34 cellular contexts compared by ENCODE assay signal in the genomic region with DNA sequence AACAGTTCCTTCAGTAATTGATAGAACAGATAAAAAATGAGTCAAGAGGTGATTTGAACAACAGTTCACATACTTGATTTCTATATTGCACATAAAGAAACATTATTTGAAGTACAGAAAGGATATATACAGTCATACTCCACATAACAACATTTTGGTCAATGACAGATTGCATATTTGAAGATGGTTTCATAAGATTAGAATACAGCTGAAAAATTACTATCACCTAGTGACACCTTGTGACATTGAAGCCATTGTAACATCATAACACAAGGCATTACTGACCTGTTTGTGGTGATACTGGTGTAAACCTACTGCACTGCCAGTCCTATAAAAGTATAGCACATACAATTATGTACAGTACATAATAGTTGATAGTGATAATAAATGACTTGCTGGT. TPM values are rescaled to one million over a fixed set of nuclear protein-coding genes. Genes with fewer than 3 reads are reported as not detected.
"Had no signal": no experiment of that assay in that cellular context is flagged by ENCODE, and none has a peak within 500 bp of the region (broad histone marks: within the 10 kb centered on the region; RNA-seq: fewer than 3 reads in every experiment).

No MANE protein-coding gene starts in this region.

- H3K9me3 Mint-ChIP-seq: activated CD4-positive, alpha-beta memory T cell treated with anti-CD3 and anti-CD28 coated beads for 36 hours; activated CD4-positive, alpha-beta T cell treated with anti-CD3 and anti-CD28 coated beads, Interleukin-2, amount 10 ng/mL, durations not matched to agents 24 days and 14 days; activated naive CD4-positive, alpha-beta T cell treated with anti-CD3 and anti-CD28 coated beads for 36 hours; activated naive CD8-positive, alpha-beta T cell treated with anti-CD3 and anti-CD28 coated beads for 36 hours; mesothelial cell of epicardium; naive B cell; nephron progenitor cell; stimulated activated memory B cell treated with anti-CD40 and anti-IgM and Interleukin-4, amounts not matched to agents 10 μg/mL and 1 μg/mL and 100 μg/mL, for 72 hours; stimulated activated naive CD8-positive, alpha-beta T cell treated with anti-CD3 and anti-CD28 coated beads, Interleukin-15, amount 100 ng/mL, for 72 hours; T-helper 1 cell treated with Interleukin-12 subunit alpha and Interleukin-12 subunit beta and Interleukin-4 antibody, amounts not matched to agents 30 μg/mL and 1 μg/mL, for 36 hours; type B pancreatic cell had no signal

- H3K4me3 ChIP-seq: adrenal gland, body of pancreas, cardiac muscle cell, colonic mucosa, gastroesophageal sphincter, hepatocyte, ovary, skin epidermis, uterus had no signal

- H3K4me1 Mint-ChIP-seq: mesothelial cell of epicardium; naive B cell; stimulated activated memory B cell treated with anti-CD40 and anti-IgM and Interleukin-4, amounts not matched to agents 10 μg/mL and 1 μg/mL and 100 μg/mL, for 72 hours; stimulated activated naive CD8-positive, alpha-beta T cell treated with anti-CD3 and anti-CD28 coated beads, Interleukin-15, amount 100 ng/mL, for 72 hours had no signal

- H3K27ac Mint-ChIP-seq: activated CD4-positive, alpha-beta memory T cell treated with anti-CD3 and anti-CD28 coated beads for 36 hours; activated CD4-positive, alpha-beta T cell treated with anti-CD3 and anti-CD28 coated beads, Interleukin-2, amount 10 ng/mL, durations not matched to agents 24 days and 14 days; activated naive CD4-positive, alpha-beta T cell treated with anti-CD3 and anti-CD28 coated beads for 36 hours; activated naive CD8-positive, alpha-beta T cell treated with anti-CD3 and anti-CD28 coated beads for 36 hours; mesothelial cell of epicardium; naive B cell; nephron progenitor cell; progenitor cell of endocrine pancreas; stimulated activated memory B cell treated with anti-CD40 and anti-IgM and Interleukin-4, amounts not matched to agents 10 μg/mL and 1 μg/mL and 100 μg/mL, for 72 hours; stimulated activated naive CD8-positive, alpha-beta T cell treated with anti-CD3 and anti-CD28 coated beads, Interleukin-15, amount 100 ng/mL, for 72 hours; T-helper 1 cell treated with Interleukin-12 subunit alpha and Interleukin-12 subunit beta and Interleukin-4 antibody, amounts not matched to agents 30 μg/mL and 1 μg/mL, for 36 hours; type B pancreatic cell had no signal

- H3K4me1 ChIP-seq: adrenal gland, body of pancreas, colonic mucosa, gastroesophageal sphincter, uterus had no signal

- DNase-seq: activated CD4-positive, alpha-beta memory T cell treated with anti-CD3 and anti-CD28 coated beads for 36 hours; activated CD4-positive, alpha-beta T cell treated with anti-CD3 and anti-CD28 coated beads, Interleukin-2, amount 10 ng/mL, durations not matched to agents 24 days and 14 days; activated CD8-positive, alpha-beta memory T cell treated with anti-CD3 and anti-CD28 coated beads, Interleukin-2, amount 50 U/mL, for 48 hours; activated effector memory CD4-positive, alpha-beta T cell treated with anti-CD3 and anti-CD28 coated beads, Interleukin-2, amount 50 U/mL, for 16 hours; activated naive CD4-positive, alpha-beta T cell treated with anti-CD3 and anti-CD28 coated beads for 36 hours; activated naive CD8-positive, alpha-beta T cell treated with anti-CD3 and anti-CD28 coated beads for 36 hours; adrenal gland; aorta; body of pancreas; cerebellar nuclear complex; colonic mucosa; effector CD8-positive, alpha-beta T cell; islet precursor cell; naive B cell; nephron progenitor cell; ovary; stimulated activated CD4-positive, alpha-beta T cell treated with anti-CD3 and anti-CD28 coated beads, Interleukin-12 subunit alpha, Interleukin-12 subunit beta, amount 100 ng/mL, for 4 hours; stimulated activated CD4-positive, alpha-beta T cell treated with anti-CD3 and anti-CD28 coated beads, Interleukin-4, amount 100 ng/mL, for 24 hours; stimulated activated naive CD8-positive, alpha-beta T cell treated with anti-CD3 and anti-CD28 coated beads, Interleukin-15, amount 100 ng/mL, for 72 hours; substantia nigra; T-helper 9 cell; uterus had no signal

- H3K27me3 ChIP-seq: adrenal gland, body of pancreas, colonic mucosa, gastroesophageal sphincter, hepatocyte, neutrophil, ovary, uterus had no signal

- H3K36me3 Mint-ChIP-seq: activated CD4-positive, alpha-beta memory T cell treated with anti-CD3 and anti-CD28 coated beads for 36 hours; activated naive CD8-positive, alpha-beta T cell treated with anti-CD3 and anti-CD28 coated beads for 36 hours; mesothelial cell of epicardium; naive B cell; stimulated activated memory B cell treated with anti-CD40 and anti-IgM and Interleukin-4, amounts not matched to agents 10 μg/mL and 1 μg/mL and 100 μg/mL, for 72 hours; type B pancreatic cell had no signal

- H3K9me3 ChIP-seq: adrenal gland, body of pancreas, colonic mucosa, gastroesophageal sphincter, neutrophil, ovary, uterus had no signal

- ATAC-seq: body of pancreas; gastroesophageal sphincter; sciatic nerve; stimulated activated memory B cell treated with anti-CD40 and anti-IgM and Interleukin-4, amounts not matched to agents 10 μg/mL and 1 μg/mL and 100 μg/mL, for 72 hours; stimulated activated naive CD8-positive, alpha-beta T cell treated with anti-CD3 and anti-CD28 coated beads, Interleukin-15, amount 100 ng/mL, for 72 hours had no signal

- H3K36me3 ChIP-seq: adrenal gland, cardiac muscle cell, colonic mucosa, gastroesophageal sphincter, neutrophil, ovary, uterus had no signal

- H3K4me3 Mint-ChIP-seq: activated CD4-positive, alpha-beta memory T cell treated with anti-CD3 and anti-CD28 coated beads for 36 hours; activated CD4-positive, alpha-beta T cell treated with anti-CD3 and anti-CD28 coated beads, Interleukin-2, amount 10 ng/mL, durations not matched to agents 24 days and 14 days; activated naive CD4-positive, alpha-beta T cell treated with anti-CD3 and anti-CD28 coated beads for 36 hours; activated naive CD8-positive, alpha-beta T cell treated with anti-CD3 and anti-CD28 coated beads for 36 hours; mesothelial cell of epicardium; naive B cell; nephron progenitor cell; stimulated activated memory B cell treated with anti-CD40 and anti-IgM and Interleukin-4, amounts not matched to agents 10 μg/mL and 1 μg/mL and 100 μg/mL, for 72 hours; stimulated activated naive CD8-positive, alpha-beta T cell treated with anti-CD3 and anti-CD28 coated beads, Interleukin-15, amount 100 ng/mL, for 72 hours; T-helper 1 cell treated with Interleukin-12 subunit alpha and Interleukin-12 subunit beta and Interleukin-4 antibody, amounts not matched to agents 30 μg/mL and 1 μg/mL, for 36 hours; type B pancreatic cell had no signal

RNA-seq across cellular contexts. Expression of a gene that starts 43.1 kb away (rescaled TPM):
- total RNA-seq: activated CD4-positive, alpha-beta memory T cell treated with anti-CD3 and anti-CD28 coated beads for 36 hours; activated CD4-positive, alpha-beta T cell treated with anti-CD3 and anti-CD28 coated beads, Interleukin-2, amount 10 ng/mL, durations not matched to agents 24 days and 14 days; activated naive CD4-positive, alpha-beta T cell treated with anti-CD3 and anti-CD28 coated beads for 36 hours; activated naive CD8-positive, alpha-beta T cell treated with anti-CD3 and anti-CD28 coated beads for 36 hours; dermis microvascular lymphatic vessel endothelial cell had no signal
